Comparison of ENCODE assay signal across 8 cellular contexts in genomic region chr3:10319804-10320203, GRCh38. TPM values are rescaled to one million over a fixed set of nuclear protein-coding genes. Genes with fewer than 3 reads are reported as not detected.
A peak's percentile ranks its signal among the peaks of the same experiment; 100 is the strongest.
DNase-seq lines count a peak whose midpoint lies in the region; ATAC-seq and TF ChIP-seq lines count a peak whose summit lies in the region.

No MANE protein-coding gene starts in this region.

- no peak for DNase-seq in CD8-positive, alpha-beta T cell
- DNase-seq in Panc1 (ENCODE audit: low read depth, low spot score) (no peak), osteocyte (ENCODE audit: extremely low spot score, unreplicated experiment) (no peak), NCI-H146 treated with DMSO at 0.1 percent for 48 hours (lab: John Stamatoyannopoulos, UW; ENCODE audit: unreplicated experiment) (no peak)
- DNase-seq in stimulated activated naive CD4-positive, alpha-beta T cell treated with Interleukin-2 at 50 U/mL for 16 hours (lab: John Stamatoyannopoulos, UW), result no peak
- no peak for DNase-seq in stimulated activated CD8-positive, alpha-beta memory T cell treated with anti-CD3 and anti-CD28 coated beads, Interleukin-4, amount 100 ng/mL, for 48 hours

- intact Hi-C loops in CD8-positive, alpha-beta T cell (cut with DNase I, micrococcal nuclease), result loop anchor here (1.0 to 5.0 kb wide), 14 partner anchors 117 to 1358 kb away; partner anchors contain the start of genes ARPC4 (in 2 of the 2), ATG7 (in 2 of the 2), EMC3 (in 2 of the 2) and TADA3 (in 2 of the 2)
- intact Hi-C loops in Panc1 (cut with micrococcal nuclease; ENCODE audit: unreplicated experiment), result no loop called here

- peaks cover 16% of the 10 kb centered on the region for H3K4me1 ChIP-seq in CD8-positive, alpha-beta T cell (ENCODE audit: insufficient read depth, low read length)
- peaks cover 4% of the 10 kb centered on the region; the same call in 1 of the 2 replicates for H3K4me1 ChIP-seq in Panc1 (ENCODE audit: control insufficient read depth, insufficient read depth, low read length)
- H3K4me1 ChIP-seq in esophagus (ENCODE audit: control insufficient read depth in 2 of 2, insufficient read depth in 2 of 2, low read length in 1 of 2), result no peaks in the 10 kb centered on the region

- peak overlapping the region; percentile 86 for H3K4me3 ChIP-seq in CD8-positive, alpha-beta T cell (ENCODE audit: low read depth, low read length)
- H3K4me3 ChIP-seq in Panc1 (ENCODE audit: low read depth in 2 of 2, low read length in 2 of 2) (peak overlapping the region; percentile 95 to 99), esophagus (ENCODE audit: low read depth in 1 of 2, low read length in 2 of 2) (peak overlapping the region; percentile 83 to 99)

- peaks cover 39% of the 10 kb centered on the region for H3K36me3 Mint-ChIP-seq in CD8-positive, alpha-beta T cell
- H3K36me3 Mint-ChIP-seq in osteocyte (ENCODE audit: unreplicated experiment), result peaks cover 12% of the 10 kb centered on the region

- no peaks in the 10 kb centered on the region for H3K27me3 Mint-ChIP-seq in CD8-positive, alpha-beta T cell (ENCODE audit: low read depth)
- H3K27me3 Mint-ChIP-seq in osteocyte (ENCODE audit: unreplicated experiment), result peaks cover 7% of the 10 kb centered on the region

- CTCF ChIA-PET in CD8-positive, alpha-beta T cell (lab: Charles Lee), result interaction anchor here (1.5 to 2.1 kb wide), 2 partner anchors 8 to 16 kb away, joined by 4 to 7 read pairs; no protein-coding TSS in a partner anchor
- CTCF ChIA-PET in Panc1 (lab: Charles Lee), result no interaction called here

- no TSS peak for BruUV-seq in Panc1 (replicated peaks; lab: Mats Ljungman, UMichigan)

- no peaks in the 10 kb centered on the region for H3K9me3 Mint-ChIP-seq in CD8-positive, alpha-beta T cell
- no peaks in the 10 kb centered on the region for H3K9me3 Mint-ChIP-seq in osteocyte (ENCODE audit: unreplicated experiment)

- H3K36me3 ChIP-seq in CD8-positive, alpha-beta T cell (ENCODE audit: insufficient read depth, low read length), result peaks cover 14% of the 10 kb centered on the region
- H3K36me3 ChIP-seq in Panc1 (ENCODE audit: control insufficient read depth, insufficient read depth, low read length) (peaks cover 13% of the 10 kb centered on the region), esophagus (ENCODE audit: control insufficient read depth in 2 of 2, insufficient read depth in 2 of 2, low read length in 1 of 2) (peaks cover 4 to 18% of the 10 kb centered on the region in 2 donors)

- H3K27ac ChIP-seq in CD8-positive, alpha-beta T cell (ENCODE audit: low read depth, low read length), result no peak overlapping the region
- H3K27ac ChIP-seq in Panc1 (ENCODE audit: low read length) (peak overlapping the region; percentile 90), esophagus (ENCODE audit: low read depth in 2 of 2, low read length in 1 of 2) (peak overlapping the region in 1 of 2 donors; percentile 58)

- H3K27ac Mint-ChIP-seq in CD8-positive, alpha-beta T cell, result no peak overlapping the region
- peak overlapping the region; percentile 96 for H3K27ac Mint-ChIP-seq in osteocyte (ENCODE audit: unreplicated experiment)

- no peak for ATAC-seq in CD8-positive, alpha-beta T cell
- no peak for ATAC-seq in Panc1
- no peak for ATAC-seq in HG03460 (IDR thresholded peaks at IDR 0.05; ENCODE audit: unreplicated experiment)

- H3K9me3 ChIP-seq in CD8-positive, alpha-beta T cell (ENCODE audit: low read length), result no peaks in the 10 kb centered on the region
- H3K9me3 ChIP-seq in Panc1 (ENCODE audit: control insufficient read depth, insufficient read depth, low read depth, low read length), result no peaks in the 10 kb centered on the region
- H3K9me3 ChIP-seq in esophagus (ENCODE audit: control insufficient read depth in 2 of 2, insufficient read depth in 1 of 2, low read depth in 1 of 2, low read length in 1 of 2), result no peaks in the 10 kb centered on the region

- peaks cover 29% of the 10 kb centered on the region for H3K4me1 Mint-ChIP-seq in CD8-positive, alpha-beta T cell (ENCODE audit: low read depth)
- peaks cover 18% of the 10 kb centered on the region for H3K4me1 Mint-ChIP-seq in osteocyte (ENCODE audit: unreplicated experiment)

- H3K27me3 ChIP-seq in CD8-positive, alpha-beta T cell (ENCODE audit: insufficient read depth, low read length), result no peaks in the 10 kb centered on the region
- H3K27me3 ChIP-seq in Panc1 (ENCODE audit: control insufficient read depth, insufficient read depth, low read length) (no peaks in the 10 kb centered on the region), esophagus (ENCODE audit: control insufficient read depth in 1 of 2, insufficient read depth in 2 of 2, low read length in 2 of 2) (no peaks in the 10 kb centered on the region)

- H3K4me3 Mint-ChIP-seq in CD8-positive, alpha-beta T cell, result peak overlapping the region; percentile 91
- H3K4me3 Mint-ChIP-seq in osteocyte (ENCODE audit: unreplicated experiment), result peak overlapping the region; percentile 92

- in situ Hi-C loops in Panc1 (cut with HindIII; ENCODE audit: low pct_unique_long_range_greater_than_20kb, low sequenced_read_pairs), result no loop called here

- POLR2A ChIA-PET in CD8-positive, alpha-beta T cell (lab: Charles Lee), result interaction anchor here (1.1 kb wide), 2 partner anchors 77 to 589 kb away, joined by 3 to 4 read pairs; partner anchors contain the start of gene BRPF1
- POLR2A ChIA-PET in Panc1 (lab: Charles Lee), result interaction anchor here (0.7 kb wide), 1 partner anchor 163 kb away, joined by 5 read pairs; no protein-coding TSS in a partner anchor

- WGBS in esophagus, 2 donors, result 7 to 12% methylated on average over 3 of the region's 3 CpGs

- TF ChIP-seq CTCF in CD8-positive, alpha-beta T cell (IDR thresholded peaks at IDR 0.05), result no peak
- no peak for TF ChIP-seq CTCF in Panc1 (IDR thresholded peaks at IDR 0.05)
- no peak for TF ChIP-seq CTCF in osteocyte (IDR thresholded peaks at IDR 0.05)

RNA-seq across cellular contexts. Expression of gene SEC13, which starts 1.1 kb away (rescaled TPM):
- total RNA-seq in CD8-positive, alpha-beta T cell, result 10 to 100 TPM; 92.0 to 92.2 TPM
- total RNA-seq in Panc1 (2021; ENCODE audit: unreplicated experiment) (81.4 TPM), osteocyte (157 and 161 TPM in 2 replicates)
- polyA plus RNA-seq in Panc1 (2012; ENCODE audit: insufficient read length), result 113 TPM
- 100 to 1,000 TPM in 1 of 2 donors, 10 to 100 TPM in 1; 51.0 to 108 TPM for polyA plus RNA-seq in esophagus

RNA-seq across cellular contexts. Expression of gene GHRL, which starts 27.1 kb away (rescaled TPM):
- total RNA-seq in CD8-positive, alpha-beta T cell, result under 1 TPM in 1 of 2 experiments, not detected in 1; 0.92 TPM
- total RNA-seq in Panc1 (2021; ENCODE audit: unreplicated experiment) (not detected), osteocyte (0.59 and 0.91 TPM in 2 replicates)
- 0.69 TPM for polyA plus RNA-seq in Panc1 (2012; ENCODE audit: insufficient read length)
- polyA plus RNA-seq in esophagus, result under 1 TPM; 0.22 to 0.63 TPM
